Comparison of ENCODE assay signal across 1 cellular context in the genomic region with DNA sequence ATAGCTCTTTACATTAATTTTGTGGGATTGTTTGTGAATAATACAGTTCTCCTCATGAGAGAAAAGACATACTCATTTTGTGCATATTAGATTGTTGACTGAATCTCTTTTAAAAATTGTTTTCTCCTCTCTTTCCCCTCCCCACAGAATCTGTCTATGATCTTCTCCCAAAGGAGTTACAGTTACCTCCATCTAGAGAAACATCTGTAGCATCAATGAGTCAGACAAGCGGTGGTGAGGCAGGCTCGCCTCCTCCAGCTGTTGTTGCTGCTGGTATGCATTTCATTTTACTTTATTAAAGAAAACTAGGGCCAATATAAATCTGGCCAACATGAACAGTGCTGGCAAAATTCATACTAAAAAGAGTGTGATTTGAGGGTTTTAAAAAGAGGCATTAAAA.
TF ChIP-seq lines count a peak whose summit lies in the region.

No MANE protein-coding gene starts in this region.

TF ChIP-seq in IMR-90, 13 proteins besides CTCF, POLR2A, EP300 and RAD21 (continued from another document):
- TF ChIP-seq, protein P1, sequence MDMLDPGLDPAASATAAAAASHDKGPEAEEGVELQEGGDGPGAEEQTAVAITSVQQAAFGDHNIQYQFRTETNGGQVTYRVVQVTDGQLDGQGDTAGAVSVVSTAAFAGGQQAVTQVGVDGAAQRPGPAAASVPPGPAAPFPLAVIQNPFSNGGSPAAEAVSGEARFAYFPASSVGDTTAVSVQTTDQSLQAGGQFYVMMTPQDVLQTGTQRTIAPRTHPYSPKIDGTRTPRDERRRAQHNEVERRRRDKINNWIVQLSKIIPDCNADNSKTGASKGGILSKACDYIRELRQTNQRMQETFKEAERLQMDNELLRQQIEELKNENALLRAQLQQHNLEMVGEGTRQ (IDR thresholded peaks at IDR 0.05; ENCODE audit: low read depth, low read length) = no peak
- TF ChIP-seq SMC3 (IDR thresholded peaks at IDR 0.05; ENCODE audit: low read depth, low read length) = no peak
- TF ChIP-seq FOS (IDR thresholded peaks at IDR 0.05; ENCODE audit: low read depth, low read length) = no peak
- TF ChIP-seq CHD1 (IDR thresholded peaks at IDR 0.05; ENCODE audit: low read depth, low read length) = no peak
- TF ChIP-seq BHLHE40 (IDR thresholded peaks at IDR 0.05; ENCODE audit: low read depth, low read length) = no peak
- no peak for TF ChIP-seq RFX5 (IDR thresholded peaks at IDR 0.05; ENCODE audit: low read depth, low read length)
- TF ChIP-seq, protein P2, sequence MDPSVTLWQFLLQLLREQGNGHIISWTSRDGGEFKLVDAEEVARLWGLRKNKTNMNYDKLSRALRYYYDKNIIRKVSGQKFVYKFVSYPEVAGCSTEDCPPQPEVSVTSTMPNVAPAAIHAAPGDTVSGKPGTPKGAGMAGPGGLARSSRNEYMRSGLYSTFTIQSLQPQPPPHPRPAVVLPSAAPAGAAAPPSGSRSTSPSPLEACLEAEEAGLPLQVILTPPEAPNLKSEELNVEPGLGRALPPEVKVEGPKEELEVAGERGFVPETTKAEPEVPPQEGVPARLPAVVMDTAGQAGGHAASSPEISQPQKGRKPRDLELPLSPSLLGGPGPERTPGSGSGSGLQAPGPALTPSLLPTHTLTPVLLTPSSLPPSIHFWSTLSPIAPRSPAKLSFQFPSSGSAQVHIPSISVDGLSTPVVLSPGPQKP (IDR thresholded peaks at IDR 0.05; ENCODE audit: borderline replicate concordance, low read depth, low read length) = no peak
- TF ChIP-seq MAFK (IDR thresholded peaks at IDR 0.05; ENCODE audit: low read depth, low read length) = no peak
- TF ChIP-seq NFE2L2 (IDR thresholded peaks at IDR 0.05; ENCODE audit: low read depth, low read length) = no peak
- no peak for TF ChIP-seq MXI1 (IDR thresholded peaks at IDR 0.05; ENCODE audit: borderline replicate concordance, low read depth, low read length)
- TF ChIP-seq CEBPB (IDR thresholded peaks at IDR 0.05; ENCODE audit: low read depth, low read length) = no peak
